16 cellular contexts compared by ENCODE assay signal in genomic region chr3:128413003-128413370, GRCh38. TPM values are rescaled to one million over a fixed set of nuclear protein-coding genes. Genes with fewer than 3 reads are reported as not detected.
"Had no signal": no experiment of that assay in that cellular context is flagged by ENCODE, and none has a peak within 500 bp of the region (broad histone marks: within the 10 kb centered on the region; RNA-seq: fewer than 3 reads in every experiment).

No MANE protein-coding gene starts in this region.

- H3K27ac Mint-ChIP-seq: activated CD4-positive, alpha-beta T cell treated with anti-CD3 and anti-CD28 coated beads, Interleukin-2, amount 10 ng/mL, durations not matched to agents 24 days and 14 days; activated T-helper 1 cell treated with anti-CD3 and anti-CD28 coated beads, Interleukin-12 subunit alpha, Interleukin-12 subunit beta, Interleukin-2, Interleukin-4 antibody, amounts not matched to agents 30 ng/mL and 10 ng/mL and 1 ng/mL, durations not matched to agents 14 hours and 24 hours and 36 hours; T-helper 17 cell had no signal

- H3K4me1 Mint-ChIP-seq: activated CD4-positive, alpha-beta T cell treated with anti-CD3 and anti-CD28 coated beads, Interleukin-2, amount 10 ng/mL, durations not matched to agents 24 days and 14 days had no signal

- H3K9me3 ChIP-seq: mucosa of descending colon, tibial artery, uterus had no signal

- H3K9me3 Mint-ChIP-seq: activated CD4-positive, alpha-beta T cell treated with anti-CD3 and anti-CD28 coated beads, Interleukin-2, amount 10 ng/mL, durations not matched to agents 24 days and 14 days; activated T-helper 1 cell treated with anti-CD3 and anti-CD28 coated beads, Interleukin-12 subunit alpha, Interleukin-12 subunit beta, Interleukin-2, Interleukin-4 antibody, amounts not matched to agents 30 ng/mL and 10 ng/mL and 1 ng/mL, durations not matched to agents 14 hours and 24 hours and 36 hours had no signal

- H3K4me3 Mint-ChIP-seq: activated CD4-positive, alpha-beta T cell treated with anti-CD3 and anti-CD28 coated beads, Interleukin-2, amount 10 ng/mL, durations not matched to agents 24 days and 14 days; activated T-helper 1 cell treated with anti-CD3 and anti-CD28 coated beads, Interleukin-12 subunit alpha, Interleukin-12 subunit beta, Interleukin-2, Interleukin-4 antibody, amounts not matched to agents 30 ng/mL and 10 ng/mL and 1 ng/mL, durations not matched to agents 14 hours and 24 hours and 36 hours; naive thymus-derived CD4-positive, alpha-beta T cell; T-helper 17 cell had no signal

- H3K27me3 ChIP-seq: tibial artery, uterus had no signal

- H3K27ac ChIP-seq: tibial artery, uterus had no signal

- DNase-seq: activated CD4-positive, alpha-beta T cell treated with anti-CD3 and anti-CD28 coated beads, Interleukin-2, amount 10 ng/mL, durations not matched to agents 24 days and 14 days; activated CD4-positive, CD25-positive, alpha-beta regulatory T cell; activated CD8-positive, alpha-beta memory T cell treated with anti-CD3 and anti-CD28 coated beads for 24 hours; anterior cingulate cortex; head of caudate nucleus; islet precursor cell; mucosa of descending colon; naive thymus-derived CD4-positive, alpha-beta T cell; posterior cingulate gyrus; stimulated activated CD4-positive, alpha-beta T cell treated with anti-CD3 and anti-CD28 coated beads, Interleukin-4, amount 100 ng/mL, for 1 hour; stimulated activated naive CD4-positive, alpha-beta T cell; T-helper 17 cell; tibial artery; uterus had no signal

- H3K36me3 ChIP-seq: uterus had no signal

- H3K4me3 ChIP-seq: mucosa of descending colon, tibial artery, uterus had no signal

- ATAC-seq: left lobe of liver; mucosa of descending colon; naive thymus-derived CD4-positive, alpha-beta T cell; T-helper 17 cell had no signal

- H3K4me1 ChIP-seq: tibial artery, uterus had no signal

RNA-seq across cellular contexts. Expression of gene DNAJB8, which starts 53.7 kb away (rescaled TPM):
- polyA plus RNA-seq: naive thymus-derived CD4-positive, alpha-beta T cell had no signal
